Comparison of ENCODE assay signal across 31 cellular contexts in the genomic region with DNA sequence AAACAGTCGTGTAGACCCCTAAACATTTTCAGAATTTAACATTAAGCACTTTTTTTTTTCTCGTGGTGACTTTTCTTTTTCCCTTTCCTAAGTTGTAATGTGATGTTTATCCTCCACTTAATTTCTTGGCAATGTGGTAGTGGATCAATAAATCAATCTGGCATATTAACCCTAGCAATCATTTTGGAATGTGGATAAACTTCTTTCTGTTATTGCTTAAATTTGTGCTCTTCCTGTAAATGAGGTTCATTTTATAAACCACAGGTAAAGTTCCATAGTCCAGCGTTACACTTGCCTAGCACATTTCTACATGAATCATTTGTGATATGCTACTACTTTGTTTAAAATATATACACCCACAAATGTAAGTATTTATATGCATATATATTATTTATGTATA.
"Had no signal": no experiment of that assay in that cellular context is flagged by ENCODE, and none has a peak within 500 bp of the region (broad histone marks: within the 10 kb centered on the region; RNA-seq: fewer than 3 reads in every experiment).

No MANE protein-coding gene starts in this region.

- FAIRE-seq: endothelial cell of umbilical vein, frontal cortex had no signal

- H3K27ac ChIP-seq: adrenal gland, brain microvascular endothelial cell, left ventricle myocardium inferior, ovary, psoas muscle, right atrium auricular region, suprapubic skin, tibial artery, WERI-Rb-1 had no signal

- DNase-seq: activated CD4-positive, alpha-beta memory T cell treated with anti-CD3 and anti-CD28 coated beads for 36 hours; activated CD4-positive, alpha-beta T cell treated with anti-CD3 and anti-CD28 coated beads, Interleukin-2, amount 10 ng/mL, durations not matched to agents 24 days and 14 days; activated CD8-positive, alpha-beta memory T cell treated with anti-CD3 and anti-CD28 coated beads, Interleukin-2, amount 50 U/mL, for 4 hours; activated effector memory CD4-positive, alpha-beta T cell treated with anti-CD3 and anti-CD28 coated beads, Interleukin-2, amount 50 U/mL, for 16 hours; activated naive CD4-positive, alpha-beta T cell treated with anti-CD3 and anti-CD28 coated beads for 36 hours; activated naive CD8-positive, alpha-beta T cell treated with anti-CD3 and anti-CD28 coated beads for 36 hours; activated T-cell treated with anti-CD3 and anti-CD28 coated beads, Interleukin-2, amount 50 U/mL, for 1 hour; adrenal gland; aorta; brain microvascular endothelial cell; caudate nucleus; cortex of kidney; kidney glomerular epithelial cell; left ventricle myocardium inferior; midbrain; naive thymus-derived CD4-positive, alpha-beta T cell; ovary; psoas muscle; stimulated activated CD4-positive, alpha-beta T cell treated with anti-CD3 and anti-CD28 coated beads, Interleukin-15, amount 100 ng/mL, for 24 hours; stimulated activated CD4-positive, alpha-beta T cell treated with anti-CD3 and anti-CD28 coated beads, Interleukin-2, amount 100 ng/mL, for 24 hours; stimulated activated naive CD4-positive, alpha-beta T cell; T-helper 17 cell; T1000; tibial artery; WERI-Rb-1 had no signal

- H3K36me3 ChIP-seq: adrenal gland, brain microvascular endothelial cell, left ventricle myocardium inferior, ovary, right atrium auricular region, suprapubic skin, tibial artery, WERI-Rb-1 had no signal

- H3K4me3 ChIP-seq: adrenal gland, left ventricle myocardium inferior, ovary, psoas muscle, right atrium auricular region, suprapubic skin, tibial artery had no signal

- H3K9me3 ChIP-seq: adrenal gland, left ventricle myocardium inferior, ovary, psoas muscle, right atrium auricular region, suprapubic skin, tibial artery had no signal

- H3K4me1 ChIP-seq: adrenal gland, left ventricle myocardium inferior, psoas muscle, right atrium auricular region, suprapubic skin, tibial artery had no signal

- ATAC-seq: activated CD4-positive, CD25-positive, alpha-beta regulatory T cell treated with anti-CD3 and anti-CD28 coated beads, Interleukin-2, amount 50 U/mL, for 24 hours; esophagus mucosa; naive thymus-derived CD4-positive, alpha-beta T cell; psoas muscle; T-helper 17 cell had no signal

- H3K27me3 ChIP-seq: adrenal gland, brain microvascular endothelial cell, ovary, right atrium auricular region, suprapubic skin, tibial artery had no signal
